Comparison of ENCODE assay signal across 1 cellular context in the genomic region with DNA sequence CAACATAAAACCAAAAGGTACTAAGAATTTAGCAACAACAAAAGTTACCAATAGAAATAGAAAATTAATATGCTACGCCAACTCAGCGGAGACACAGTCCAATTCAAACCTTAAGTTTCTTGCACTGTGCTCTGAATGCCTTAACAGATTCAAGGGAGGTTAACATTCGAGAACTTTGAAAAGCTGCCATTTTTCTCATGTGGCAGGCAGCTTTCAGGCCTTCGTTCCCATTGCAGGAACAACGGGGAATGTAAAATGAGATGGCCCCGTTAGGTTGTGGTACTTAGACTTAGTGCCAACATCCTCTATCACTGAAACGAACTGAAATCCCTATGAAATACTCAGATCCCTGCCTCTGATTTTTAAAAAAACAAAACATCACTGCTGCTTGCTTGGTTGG.
TF ChIP-seq lines count a peak whose summit lies in the region.

No MANE protein-coding gene starts in this region.

TF ChIP-seq in SK-N-SH treated with all-trans-retinoic acid at 6 μM for 48 hours, 23 proteins besides CTCF, POLR2A, EP300 and RAD21 (continued from another document):
- TF ChIP-seq, protein P1, sequence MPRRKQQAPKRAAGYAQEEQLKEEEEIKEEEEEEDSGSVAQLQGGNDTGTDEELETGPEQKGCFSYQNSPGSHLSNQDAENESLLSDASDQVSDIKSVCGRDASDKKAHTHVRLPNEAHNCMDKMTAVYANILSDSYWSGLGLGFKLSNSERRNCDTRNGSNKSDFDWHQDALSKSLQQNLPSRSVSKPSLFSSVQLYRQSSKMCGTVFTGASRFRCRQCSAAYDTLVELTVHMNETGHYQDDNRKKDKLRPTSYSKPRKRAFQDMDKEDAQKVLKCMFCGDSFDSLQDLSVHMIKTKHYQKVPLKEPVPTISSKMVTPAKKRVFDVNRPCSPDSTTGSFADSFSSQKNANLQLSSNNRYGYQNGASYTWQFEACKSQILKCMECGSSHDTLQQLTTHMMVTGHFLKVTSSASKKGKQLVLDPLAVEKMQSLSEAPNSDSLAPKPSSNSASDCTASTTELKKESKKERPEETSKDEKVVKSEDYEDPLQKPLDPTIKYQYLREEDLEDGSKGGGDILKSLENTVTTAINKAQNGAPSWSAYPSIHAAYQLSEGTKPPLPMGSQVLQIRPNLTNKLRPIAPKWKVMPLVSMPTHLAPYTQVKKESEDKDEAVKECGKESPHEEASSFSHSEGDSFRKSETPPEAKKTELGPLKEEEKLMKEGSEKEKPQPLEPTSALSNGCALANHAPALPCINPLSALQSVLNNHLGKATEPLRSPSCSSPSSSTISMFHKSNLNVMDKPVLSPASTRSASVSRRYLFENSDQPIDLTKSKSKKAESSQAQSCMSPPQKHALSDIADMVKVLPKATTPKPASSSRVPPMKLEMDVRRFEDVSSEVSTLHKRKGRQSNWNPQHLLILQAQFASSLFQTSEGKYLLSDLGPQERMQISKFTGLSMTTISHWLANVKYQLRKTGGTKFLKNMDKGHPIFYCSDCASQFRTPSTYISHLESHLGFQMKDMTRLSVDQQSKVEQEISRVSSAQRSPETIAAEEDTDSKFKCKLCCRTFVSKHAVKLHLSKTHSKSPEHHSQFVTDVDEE (CRISPR knock-in tag; IDR thresholded peaks at IDR 0.05), result no peak
- TF ChIP-seq TCF4 (CRISPR knock-in tag; IDR thresholded peaks at IDR 0.05; ENCODE audit: borderline replicate concordance) (no peak), POU6F1 (CRISPR knock-in tag; IDR thresholded peaks at IDR 0.05; ENCODE audit: borderline replicate concordance, low read depth) (no peak), ZFP3 (CRISPR knock-in tag; IDR thresholded peaks at IDR 0.05) (no peak), ZNF70 (CRISPR knock-in tag; IDR thresholded peaks at IDR 0.05) (no peak), OSR1 (CRISPR knock-in tag; IDR thresholded peaks at IDR 0.05) (no peak), SNAI2 (CRISPR knock-in tag; IDR thresholded peaks at IDR 0.05) (no peak), PPARA (CRISPR knock-in tag; IDR thresholded peaks at IDR 0.05; ENCODE audit: borderline replicate concordance) (no peak), BACH2 (CRISPR knock-in tag; IDR thresholded peaks at IDR 0.05; ENCODE audit: borderline replicate concordance) (no peak)
